In the genomic region with DNA sequence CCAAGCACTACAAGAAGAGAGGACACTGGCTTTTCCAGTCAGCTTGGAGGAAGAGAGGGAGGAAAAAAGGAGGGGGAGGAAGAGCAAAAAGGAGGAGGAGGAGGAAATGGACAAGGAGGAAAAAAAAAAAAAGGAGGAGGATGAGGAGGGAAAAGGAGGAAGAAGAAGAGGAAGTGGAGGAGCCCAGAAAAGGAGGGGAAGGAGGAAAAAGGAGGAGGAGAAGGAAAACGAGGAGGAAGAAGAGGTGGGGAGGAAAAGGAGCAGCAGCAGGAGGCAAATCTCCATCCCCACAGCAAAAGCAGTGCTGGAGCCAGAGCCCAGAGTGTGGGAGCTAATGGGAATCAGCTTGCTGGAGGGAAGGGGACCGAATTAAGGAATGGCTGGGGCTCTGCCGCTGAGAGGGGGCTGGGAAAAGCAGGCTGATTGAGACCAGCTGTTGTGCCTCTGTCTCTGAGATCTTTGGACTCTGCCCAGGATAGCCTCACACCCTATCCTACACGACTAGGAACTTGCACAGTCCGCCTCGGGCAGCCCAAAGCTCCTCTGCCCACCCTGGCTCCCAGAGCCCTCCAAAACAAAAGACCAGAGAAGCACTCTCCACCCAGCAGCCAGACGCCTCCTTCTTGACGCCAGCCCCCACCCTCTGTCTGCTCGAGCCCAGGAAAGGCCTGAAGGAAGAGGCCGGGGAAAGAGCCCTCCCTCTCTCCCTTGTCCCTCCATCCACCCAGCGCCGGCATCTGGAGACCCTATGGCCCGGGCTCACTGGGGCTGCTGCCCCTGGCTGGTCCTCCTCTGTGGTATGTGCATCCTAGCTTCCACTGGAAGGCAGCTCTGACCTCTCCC, we compare ENCODE assay signal across 9 cellular contexts. TPM values are rescaled to one million over a fixed set of nuclear protein-coding genes. Genes with fewer than 3 reads are reported as not detected.
A peak's percentile ranks its signal among the peaks of the same experiment; 100 is the strongest.
DNase-seq lines count a peak whose midpoint lies in the region; ATAC-seq and TF ChIP-seq lines count a peak whose summit lies in the region.
"Had no signal": no experiment of that assay in that cellular context is flagged by ENCODE, and none has a peak within 500 bp of the region (broad histone marks: within the 10 kb centered on the region; RNA-seq: fewer than 3 reads in every experiment).

Gene XPNPEP2, plus strand, starts transcription at position 514 of the 843 bp plus-strand sequence. Its CDS starts 235 bp downstream, at position 749.

- no peaks in the 10 kb centered on the region for H3K9me3 Mint-ChIP-seq in activated CD4-positive, alpha-beta memory T cell treated with anti-CD3 and anti-CD28 coated beads, Interleukin-2, amount 10 ng/mL, durations not matched to agents 7 days and 5 days
- no peaks in the 10 kb centered on the region for H3K9me3 Mint-ChIP-seq in activated CD4-positive, alpha-beta memory T cell treated with anti-CD3 and anti-CD28 coated beads for 36 hours
- no peaks in the 10 kb centered on the region for H3K9me3 Mint-ChIP-seq in dendritic cell treated with granulocyte-macrophage colony-stimulating factor and Interleukin-4, amounts not matched to agents 40 ng/mL and 50 ng/mL, for 4 days

- no peak for DNase-seq in activated CD4-positive, alpha-beta memory T cell treated with anti-CD3 and anti-CD28 coated beads, Interleukin-2, amount 10 ng/mL, durations not matched to agents 7 days and 5 days
- DNase-seq in activated CD4-positive, alpha-beta memory T cell treated with anti-CD3 and anti-CD28 coated beads for 36 hours: no peak
- DNase-seq in transverse colon: no peak
- DNase-seq in central memory CD4-positive, alpha-beta T cell: no peak
- DNase-seq in Kasumi-1 (lab: John Stamatoyannopoulos, UW): no peak

- no peak for TF ChIP-seq POLR2A in transverse colon (IDR thresholded peaks at IDR 0.05)

- peak within 1 kb of the TSS; percentile 54 for H3K27ac Mint-ChIP-seq in activated CD4-positive, alpha-beta memory T cell treated with anti-CD3 and anti-CD28 coated beads, Interleukin-2, amount 10 ng/mL, durations not matched to agents 7 days and 5 days
- H3K27ac Mint-ChIP-seq in activated CD4-positive, alpha-beta memory T cell treated with anti-CD3 and anti-CD28 coated beads for 36 hours: no peak within 1 kb of the TSS
- H3K27ac Mint-ChIP-seq in dendritic cell treated with granulocyte-macrophage colony-stimulating factor and Interleukin-4, amounts not matched to agents 40 ng/mL and 50 ng/mL, for 4 days: peak within 1 kb of the TSS; percentile 88

- in situ Hi-C loops in transverse colon (cut with MboI; ENCODE audit: low pct_ligation_motif_present in 1 of 4, low pct_unique_long_range_greater_than_20kb in 1 of 4, low sequenced_read_pairs in 3 of 4): no loop called here

- H3K27me3 ChIP-seq in liver (ENCODE audit: control insufficient read depth in 4 of 4, insufficient read depth in 4 of 4, low read length in 3 of 4) (no peaks in the 10 kb centered on the region), transverse colon (no peaks in the 10 kb centered on the region)
- H3K27me3 ChIP-seq: adrenal gland had no signal

- WGBS in liver: 32% methylated on average over 13 of the region's 13 CpGs
- 37% methylated on average over 13 of the region's 13 CpGs; no CpG with 5 or more reads in 1 of the 2 donors for WGBS in transverse colon (ENCODE audit: low coverage in 1 of 2), 2 donors

- intact Hi-C loops in activated CD4-positive, alpha-beta memory T cell treated with anti-CD3 and anti-CD28 coated beads for 36 hours (cut with micrococcal nuclease): no loop called here
- intact Hi-C loops in dendritic cell treated with granulocyte-macrophage colony-stimulating factor and Interleukin-4, amounts not matched to agents 40 ng/mL and 50 ng/mL, for 4 days (cut with micrococcal nuclease): loop anchor here (10.0 kb wide), 2 partner anchors 46 to 76 kb away; no protein-coding TSS in a partner anchor
- intact Hi-C loops in transverse colon (cut with DNase I; ENCODE audit: low total_unique reads): no loop called here

- H3K9me3 ChIP-seq in liver (ENCODE audit: control insufficient read depth in 4 of 4, low read length in 3 of 4) (no peaks in the 10 kb centered on the region), transverse colon (no peaks in the 10 kb centered on the region)
- H3K9me3 ChIP-seq: adrenal gland had no signal

- H3K27ac ChIP-seq in liver (ENCODE audit: low read depth in 1 of 2, low read length in 2 of 2) (peak within 1 kb of the TSS in 1 of 2 donors; percentile 70), transverse colon (peak within 1 kb of the TSS; percentile 33 to 59 (median 50))
- H3K27ac ChIP-seq: adrenal gland had no signal

- no peaks in the 10 kb centered on the region for H3K36me3 ChIP-seq in liver (ENCODE audit: control insufficient read depth in 4 of 4, insufficient read depth in 3 of 4, low read depth in 1 of 4, low read length in 3 of 4)
- H3K36me3 ChIP-seq in transverse colon: no peaks in the 10 kb centered on the region
- H3K36me3 ChIP-seq: adrenal gland had no signal

- no peak for ATAC-seq in GM21447 (IDR thresholded peaks at IDR 0.05; ENCODE audit: unreplicated experiment)

- POLR2A ChIA-PET in activated CD4-positive, alpha-beta memory T cell treated with anti-CD3 and anti-CD28 coated beads, Interleukin-2, amount 10 ng/mL, durations not matched to agents 7 days and 5 days (lab: Charles Lee): interaction anchor here (0.5 to 4.6 kb wide), 2 partner anchors 43 to 225 kb away, joined by 4 to 47 read pairs; partner anchors contain the start of gene SASH3
- POLR2A ChIA-PET in activated CD4-positive, alpha-beta memory T cell treated with anti-CD3 and anti-CD28 coated beads for 36 hours (lab: Charles Lee): interaction anchor here (0.6 kb wide), 1 partner anchor 33 kb away, joined by 5 read pairs; no protein-coding TSS in a partner anchor

- no peak within 1 kb of the TSS for H3K9ac ChIP-seq in liver (ENCODE audit: low read depth in 1 of 2, low read length in 2 of 2)

- H3K36me3 Mint-ChIP-seq in activated CD4-positive, alpha-beta memory T cell treated with anti-CD3 and anti-CD28 coated beads, Interleukin-2, amount 10 ng/mL, durations not matched to agents 7 days and 5 days (ENCODE audit: low read depth): no peaks in the 10 kb centered on the region
- no peaks in the 10 kb centered on the region for H3K36me3 Mint-ChIP-seq in activated CD4-positive, alpha-beta memory T cell treated with anti-CD3 and anti-CD28 coated beads for 36 hours
- H3K36me3 Mint-ChIP-seq in dendritic cell treated with granulocyte-macrophage colony-stimulating factor and Interleukin-4, amounts not matched to agents 40 ng/mL and 50 ng/mL, for 4 days (ENCODE audit: low read depth): no peaks in the 10 kb centered on the region

- H3K4me1 Mint-ChIP-seq in activated CD4-positive, alpha-beta memory T cell treated with anti-CD3 and anti-CD28 coated beads, Interleukin-2, amount 10 ng/mL, durations not matched to agents 7 days and 5 days: peaks cover 52% of the 10 kb centered on the region
- H3K4me1 Mint-ChIP-seq in activated CD4-positive, alpha-beta memory T cell treated with anti-CD3 and anti-CD28 coated beads for 36 hours (ENCODE audit: low read depth): peaks cover 25% of the 10 kb centered on the region
- H3K4me1 Mint-ChIP-seq in dendritic cell treated with granulocyte-macrophage colony-stimulating factor and Interleukin-4, amounts not matched to agents 40 ng/mL and 50 ng/mL, for 4 days (ENCODE audit: low read depth): peaks cover 48% of the 10 kb centered on the region

- peak within 1 kb of the TSS in 2 of 3 donors; percentile 0 to 20 for H3K4me3 ChIP-seq in liver (ENCODE audit: low read depth in 1 of 3, low read length in 3 of 3)
- H3K4me3 ChIP-seq in transverse colon: peak within 1 kb of the TSS in 1 of 4 donors; percentile 13
- H3K4me3 ChIP-seq: adrenal gland had no signal

- TF ChIP-seq CTCF in liver (IDR thresholded peaks at IDR 0.05; ENCODE audit: low read depth, low read length, missing input control) (no peak), transverse colon (IDR thresholded peaks at IDR 0.05) (no peak)

- no peak for TF ChIP-seq RAD21 in liver (IDR thresholded peaks at IDR 0.05)

- CTCF ChIA-PET in activated CD4-positive, alpha-beta memory T cell treated with anti-CD3 and anti-CD28 coated beads, Interleukin-2, amount 10 ng/mL, durations not matched to agents 7 days and 5 days (lab: Charles Lee): interaction anchor here (0.7 to 3.3 kb wide), 4 partner anchors 8 to 51 kb away, joined by 3 to 14 read pairs (median 4); no protein-coding TSS in a partner anchor
- CTCF ChIA-PET in activated CD4-positive, alpha-beta memory T cell treated with anti-CD3 and anti-CD28 coated beads for 36 hours (lab: Charles Lee): interaction anchor here (1.0 kb wide), 1 partner anchor 12 kb away, joined by 7 read pairs; no protein-coding TSS in a partner anchor

- no peak for TF ChIP-seq EP300 in transverse colon (IDR thresholded peaks at IDR 0.05; ENCODE audit: low read depth)

- H3K4me1 ChIP-seq in liver (ENCODE audit: control insufficient read depth in 4 of 4, insufficient read depth in 4 of 4, low read length in 3 of 4) (peaks cover 3 to 39% (median 32%) of the 10 kb centered on the region in 4 donors), transverse colon (peaks cover 0 to 24% (median 11%) of the 10 kb centered on the region in 4 donors)
- H3K4me1 ChIP-seq: adrenal gland had no signal

- no peak within 1 kb of the TSS for H3K4me3 Mint-ChIP-seq in activated CD4-positive, alpha-beta memory T cell treated with anti-CD3 and anti-CD28 coated beads, Interleukin-2, amount 10 ng/mL, durations not matched to agents 7 days and 5 days
- no peak within 1 kb of the TSS for H3K4me3 Mint-ChIP-seq in activated CD4-positive, alpha-beta memory T cell treated with anti-CD3 and anti-CD28 coated beads for 36 hours
- H3K4me3 Mint-ChIP-seq in dendritic cell treated with granulocyte-macrophage colony-stimulating factor and Interleukin-4, amounts not matched to agents 40 ng/mL and 50 ng/mL, for 4 days: no peak within 1 kb of the TSS

- H3K27me3 Mint-ChIP-seq in activated CD4-positive, alpha-beta memory T cell treated with anti-CD3 and anti-CD28 coated beads, Interleukin-2, amount 10 ng/mL, durations not matched to agents 7 days and 5 days: no peaks in the 10 kb centered on the region
- H3K27me3 Mint-ChIP-seq in activated CD4-positive, alpha-beta memory T cell treated with anti-CD3 and anti-CD28 coated beads for 36 hours: no peaks in the 10 kb centered on the region
- no peaks in the 10 kb centered on the region for H3K27me3 Mint-ChIP-seq in dendritic cell treated with granulocyte-macrophage colony-stimulating factor and Interleukin-4, amounts not matched to agents 40 ng/mL and 50 ng/mL, for 4 days

TF ChIP-seq in liver, 16 proteins besides CTCF, POLR2A, EP300 and RAD21:
- TF ChIP-seq HNF4A (conservative IDR thresholded peaks at IDR 0.05) (peak; percentile 65 to 75), TAF1 (conservative IDR thresholded peaks at IDR 0.05) (no peak), SP1 (IDR thresholded peaks at IDR 0.05) (peak; percentile 14)

RNA-seq across cellular contexts. Expression of gene XPNPEP2, which starts in this region (rescaled TPM):
- 1 to 10 TPM; 1.7 to 2.1 TPM for total RNA-seq in activated CD4-positive, alpha-beta memory T cell treated with anti-CD3 and anti-CD28 coated beads, Interleukin-2, amount 10 ng/mL, durations not matched to agents 7 days and 5 days
- total RNA-seq in activated CD4-positive, alpha-beta memory T cell treated with anti-CD3 and anti-CD28 coated beads for 36 hours: under 1 TPM; 0.80 to 0.93 TPM
- total RNA-seq in liver (1 to 10 TPM in 1 of 2 donors, under 1 TPM in 1; 0.19 to 2.1 TPM), transverse colon (10 to 100 TPM in 3 of 4 donors, 1 to 10 TPM in 1; 3.2 to 52.0 (median 34.1) TPM)
- 10 to 100 TPM in 1 of 2 donors, 1 to 10 TPM in 1; 7.7 to 23.0 TPM for polyA plus RNA-seq in liver
